8 cellular contexts compared by ENCODE assay signal in genomic region chr1:155195201-155196102, GRCh38. TPM values are rescaled to one million over a fixed set of nuclear protein-coding genes. Genes with fewer than 3 reads are reported as not detected.
DNase-seq lines count a peak whose midpoint lies in the region; ATAC-seq and TF ChIP-seq lines count a peak whose summit lies in the region.

No MANE protein-coding gene starts in this region.

- no peak for TF ChIP-seq POLR2A in uterus (IDR thresholded peaks at IDR 0.05)

- DNase-seq in Right ventricle myocardium superior (no peak), left ventricle myocardium superior (no peak), ascending aorta (ENCODE audit: low spot score in 2 of 2) (no peak), left lung (peak in 1 of 2 donors; percentile 26), uterus (peak in 1 of 2 donors; percentile 55), GF-D8 (lab: John Stamatoyannopoulos, UW) (no peak), NCI-H524 (lab: John Stamatoyannopoulos, UW) (no peak)

- TF ChIP-seq CTCF in ascending aorta (IDR thresholded peaks at IDR 0.05) (no peak), left lung (IDR thresholded peaks at IDR 0.05) (no peak), uterus (IDR thresholded peaks at IDR 0.05) (no peak)

- H3K27me3 ChIP-seq in ascending aorta, result no peaks in the 10 kb centered on the region
- peaks cover 0 to 12% of the 10 kb centered on the region in 2 donors for H3K27me3 ChIP-seq in left lung
- H3K27me3 ChIP-seq in uterus, result no peaks in the 10 kb centered on the region

- H3K4me3 ChIP-seq in ascending aorta, result peak overlapping the region; percentile 59 to 69
- H3K4me3 ChIP-seq in left lung, result peak overlapping the region; percentile 38 to 52
- peak overlapping the region; percentile 46 to 55 for H3K4me3 ChIP-seq in uterus

- intact Hi-C loops in Right ventricle myocardium superior (cut with DNase I), result no loop called here
- intact Hi-C loops in left ventricle myocardium superior (cut with micrococcal nuclease), result no loop called here
- intact Hi-C loops in ascending aorta (cut with DNase I), result no loop called here
- intact Hi-C loops in left lung (cut with DNase I), result no loop called here
- intact Hi-C loops in uterus (cut with DNase I; ENCODE audit: low total_unique reads), result no loop called here

- H3K9me3 ChIP-seq in ascending aorta, result no peaks in the 10 kb centered on the region
- no peaks in the 10 kb centered on the region for H3K9me3 ChIP-seq in left lung
- no peaks in the 10 kb centered on the region for H3K9me3 ChIP-seq in uterus

- peak; percentile 0 for ATAC-seq in Right ventricle myocardium superior (ENCODE audit: poor library complexity)
- ATAC-seq in left ventricle myocardium superior, result no peak
- ATAC-seq in left lung, result no peak
- no peak for ATAC-seq in GM21360 (IDR thresholded peaks at IDR 0.05; ENCODE audit: unreplicated experiment)

- H3K4me1 ChIP-seq in ascending aorta, result peaks cover 19 to 20% of the 10 kb centered on the region in 2 donors
- peaks cover 9 to 40% of the 10 kb centered on the region in 2 donors for H3K4me1 ChIP-seq in left lung
- no peaks in the 10 kb centered on the region for H3K4me1 ChIP-seq in uterus

- H3K27ac ChIP-seq in ascending aorta (peak overlapping the region; percentile 84 to 87), left lung (peak overlapping the region; percentile 91 to 92), uterus (peak overlapping the region; percentile 85 to 94)

- H3K36me3 ChIP-seq in ascending aorta, result peaks cover 0 to 26% of the 10 kb centered on the region in 2 donors
- H3K36me3 ChIP-seq in left lung, result peaks cover 0 to 27% of the 10 kb centered on the region in 2 donors
- H3K36me3 ChIP-seq in uterus, result no peaks in the 10 kb centered on the region

RNA-seq across cellular contexts. Expression of gene THBS3, which starts 12.2 kb away (rescaled TPM):
- total RNA-seq in Right ventricle myocardium superior (5.8 TPM), left ventricle myocardium superior (6.3 TPM), ascending aorta (40.3 TPM), left lung (10 to 100 TPM; 30.6 to 41.8 TPM), uterus (100 to 1,000 TPM in 1 of 4 donors, 10 to 100 TPM in 3; 11.8 to 101 (median 38.3) TPM)

RNA-seq across cellular contexts. Expression of gene MTX1, which starts 13.0 kb away (rescaled TPM):
- total RNA-seq in Right ventricle myocardium superior (16.4 TPM), left ventricle myocardium superior (14.1 TPM), ascending aorta (23.9 TPM), left lung (10 to 100 TPM; 30.2 to 45.5 TPM), uterus (10 to 100 TPM in 3 of 4 donors, 1 to 10 TPM in 1; 9.7 to 62.4 (median 26.0) TPM)

RNA-seq across cellular contexts. Expression of gene TRIM46, which starts 21.8 kb away (rescaled TPM):
- total RNA-seq in Right ventricle myocardium superior (0.08 TPM), left ventricle myocardium superior (0.22 TPM), ascending aorta (not detected), left lung (under 1 TPM; 0.45 to 0.73 TPM), uterus (1 to 10 TPM in 3 of 4 donors, under 1 TPM in 1; 0.26 to 4.6 (median 2.5) TPM)

RNA-seq across cellular contexts. Expression of gene KRTCAP2, which starts 22.3 kb away (rescaled TPM):
- total RNA-seq in Right ventricle myocardium superior (121 TPM), left ventricle myocardium superior (134 TPM), ascending aorta (146 TPM), left lung (100 to 1,000 TPM; 176 to 184 TPM), uterus (100 to 1,000 TPM in 1 of 4 donors, 10 to 100 TPM in 2, 1 to 10 TPM in 1; 1.5 to 200 (median 62.5) TPM)

RNA-seq across cellular contexts. Expression of gene DPM3, which starts 55.1 kb away (rescaled TPM):
- 49.4 TPM for total RNA-seq in Right ventricle myocardium superior
- 52.4 TPM for total RNA-seq in left ventricle myocardium superior
- 78.2 TPM for total RNA-seq in ascending aorta
- 10 to 100 TPM; 63.1 to 91.0 TPM for total RNA-seq in left lung
- total RNA-seq in uterus, result 10 to 100 TPM; 36.1 to 94.4 (median 85.4) TPM
